Comparison of ENCODE assay signal across 9 cellular contexts in genomic region chr19:35462476-35462953, GRCh38. TPM values are rescaled to one million over a fixed set of nuclear protein-coding genes. Genes with fewer than 3 reads are reported as not detected.
A peak's percentile ranks its signal among the peaks of the same experiment; 100 is the strongest.
DNase-seq lines count a peak whose midpoint lies in the region; ATAC-seq lines count a peak whose summit lies in the region.
"Had no signal": no experiment of that assay in that cellular context is flagged by ENCODE, and none has a peak within 500 bp of the region (broad histone marks: within the 10 kb centered on the region; RNA-seq: fewer than 3 reads in every experiment).

No MANE protein-coding gene starts in this region.

- H3K4me3 Mint-ChIP-seq in dendritic cell treated with granulocyte-macrophage colony-stimulating factor and Interleukin-4, amounts not matched to agents 40 ng/mL and 50 ng/mL, for 4 days: no peak overlapping the region

- H3K36me3 Mint-ChIP-seq in dendritic cell treated with granulocyte-macrophage colony-stimulating factor and Interleukin-4, amounts not matched to agents 40 ng/mL and 50 ng/mL, for 4 days (ENCODE audit: low read depth): no peaks in the 10 kb centered on the region

- ATAC-seq in GM18508 (IDR thresholded peaks at IDR 0.05; ENCODE audit: insufficient read depth, unreplicated experiment): peak; percentile 40
- ATAC-seq in HG02798 (IDR thresholded peaks at IDR 0.05; ENCODE audit: poor library complexity, unreplicated experiment): peak; percentile 54

- H3K27me3 Mint-ChIP-seq in dendritic cell treated with granulocyte-macrophage colony-stimulating factor and Interleukin-4, amounts not matched to agents 40 ng/mL and 50 ng/mL, for 4 days: peaks cover 41% of the 10 kb centered on the region

- intact Hi-C loops in dendritic cell treated with granulocyte-macrophage colony-stimulating factor and Interleukin-4, amounts not matched to agents 40 ng/mL and 50 ng/mL, for 4 days (cut with micrococcal nuclease): loop anchor here (2.0 kb wide), 1 partner anchor 14 kb away; the partner anchor contains the start of gene FFAR2

- peaks cover 54% of the 10 kb centered on the region for H3K4me1 Mint-ChIP-seq in dendritic cell treated with granulocyte-macrophage colony-stimulating factor and Interleukin-4, amounts not matched to agents 40 ng/mL and 50 ng/mL, for 4 days (ENCODE audit: low read depth)

- DNase-seq in SIG-M5 treated with dmso at 0.1 percent for 504 hours (lab: John Stamatoyannopoulos, UW; ENCODE audit: unreplicated experiment) (peak; percentile 89), NCI-H2029 treated with DMSO at 0.1 percent for 48 hours (lab: John Stamatoyannopoulos, UW) (no peak), occipital lobe (lab: John Stamatoyannopoulos, UW) (no peak), NCI-H1105 treated with DMSO at 0.1 percent for 48 hours (lab: John Stamatoyannopoulos, UW) (no peak)
- peak; percentile 23 to 42 for DNase-seq in stimulated activated CD8-positive, alpha-beta memory T cell treated with anti-CD3 and anti-CD28 coated beads, Interleukin-7, amount 100 ng/mL, for 4 hours (ENCODE audit: low read depth in 2 of 2)

- peak overlapping the region; percentile 66 for H3K27ac Mint-ChIP-seq in dendritic cell treated with granulocyte-macrophage colony-stimulating factor and Interleukin-4, amounts not matched to agents 40 ng/mL and 50 ng/mL, for 4 days

- H3K9me3 Mint-ChIP-seq in dendritic cell treated with granulocyte-macrophage colony-stimulating factor and Interleukin-4, amounts not matched to agents 40 ng/mL and 50 ng/mL, for 4 days: no peaks in the 10 kb centered on the region

RNA-seq across cellular contexts. Expression of gene FFAR2, which starts 14.5 kb away (rescaled TPM):
- total RNA-seq in occipital lobe: 0.16 TPM
- total RNA-seq: endothelial cell of umbilical vein had no signal

RNA-seq across cellular contexts. Expression of gene KRTDAP, which starts 27.7 kb away (rescaled TPM):
- total RNA-seq in occipital lobe: not detected
- total RNA-seq: endothelial cell of umbilical vein had no signal

RNA-seq across cellular contexts. Expression of gene DMKN, which starts 50.9 kb away (rescaled TPM):
- total RNA-seq in occipital lobe: 0.94 TPM
- total RNA-seq: endothelial cell of umbilical vein had no signal

Comparison
In these comparisons a context has a peak if more than half of its experiments do, and no peak if none do; other contexts are left out.
1. DNase-seq: peak in SIG-M5 treated with dmso at 0.1 percent for 504 hours (single experiment) and stimulated activated CD8-positive, alpha-beta memory T cell treated with anti-CD3 and anti-CD28 coated beads, Interleukin-7, amount 100 ng/mL, for 4 hours (2 of 2); none in NCI-H2029 treated with DMSO at 0.1 percent for 48 hours (single experiment), occipital lobe (single experiment) and NCI-H1105 treated with DMSO at 0.1 percent for 48 hours (single experiment).